In genomic region chr2:37526856-37527255, GRCh38 we compare ENCODE assay signal across 25 cellular contexts.
"Had no signal": no experiment of that assay in that cellular context is flagged by ENCODE, and none has a peak within 500 bp of the region (broad histone marks: within the 10 kb centered on the region; RNA-seq: fewer than 3 reads in every experiment).

No MANE protein-coding gene starts in this region.

- H3K9me3 ChIP-seq: mucosa of descending colon, prostate gland, sigmoid colon, spleen, suprapubic skin, transverse colon, upper lobe of right lung, vagina had no signal

- H3K36me3 Mint-ChIP-seq: mesothelial cell of epicardium; naive thymus-derived CD4-positive, alpha-beta T cell; neural progenitor cell; stimulated activated naive B cell treated with anti-CD40 and anti-IgM and Interleukin-4, amounts not matched to agents 10 μg/mL and 1 μg/mL and 100 μg/mL, for 72 hours had no signal

- H3K4me3 Mint-ChIP-seq: effector memory CD8-positive, alpha-beta T cell; mesothelial cell of epicardium; naive thymus-derived CD4-positive, alpha-beta T cell; nephron; neural progenitor cell; stimulated activated naive B cell treated with anti-CD40 and anti-IgM and Interleukin-4, amounts not matched to agents 10 μg/mL and 1 μg/mL and 100 μg/mL, for 72 hours; stimulated activated naive CD8-positive, alpha-beta T cell treated with anti-CD3 and anti-CD28 coated beads, Interleukin-15, Interleukin-2, amounts not matched to agents 100 ng/mL and 50 ng/mL, for 24 hours had no signal

- H3K4me1 ChIP-seq: neural progenitor cell, prostate gland had no signal

- DNase-seq: cortex of kidney; effector memory CD8-positive, alpha-beta T cell; hypothalamus; kidney; mesenchymal stem cell; mucosa of descending colon; naive thymus-derived CD4-positive, alpha-beta T cell; nucleus accumbens; right cardiac atrium; sigmoid colon; spleen; stimulated activated CD4-positive, alpha-beta T cell treated with anti-CD3 and anti-CD28 coated beads, Interleukin-2, amount 100 ng/mL, for 48 hours; stimulated activated naive B cell treated with anti-CD40 and anti-IgM and Interleukin-4, amounts not matched to agents 10 μg/mL and 1 μg/mL and 100 μg/mL, for 72 hours; transverse colon; upper lobe of right lung had no signal

- FAIRE-seq: frontal cortex, kidney had no signal

- H3K9ac ChIP-seq: neural progenitor cell had no signal

- H3K9me3 Mint-ChIP-seq: effector memory CD8-positive, alpha-beta T cell; mesothelial cell of epicardium; naive thymus-derived CD4-positive, alpha-beta T cell; nephron; neural progenitor cell; stimulated activated naive CD8-positive, alpha-beta T cell treated with anti-CD3 and anti-CD28 coated beads, Interleukin-15, Interleukin-2, amounts not matched to agents 100 ng/mL and 50 ng/mL, for 24 hours had no signal

- H3K36me3 ChIP-seq: neural progenitor cell, prostate gland, sigmoid colon, spleen, suprapubic skin, transverse colon, upper lobe of right lung, vagina had no signal

- H3K27me3 ChIP-seq: neural progenitor cell, sigmoid colon, spleen, suprapubic skin, transverse colon, upper lobe of right lung, vagina had no signal

- H3K4me3 ChIP-seq: lung, mucosa of descending colon, neural progenitor cell, prostate gland, sigmoid colon, spleen, suprapubic skin, transverse colon, upper lobe of right lung, vagina had no signal

- H3K27ac ChIP-seq: neural progenitor cell, prostate gland, spleen, suprapubic skin, upper lobe of right lung, vagina had no signal

- ATAC-seq: effector memory CD8-positive, alpha-beta T cell; left lobe of liver; mucosa of descending colon; naive thymus-derived CD4-positive, alpha-beta T cell; right cardiac atrium; upper lobe of right lung had no signal

- H3K4me1 Mint-ChIP-seq: naive thymus-derived CD4-positive, alpha-beta T cell; neural progenitor cell had no signal

- H3K27ac Mint-ChIP-seq: effector memory CD8-positive, alpha-beta T cell; mesothelial cell of epicardium; naive thymus-derived CD4-positive, alpha-beta T cell; nephron; neural progenitor cell; stimulated activated naive B cell treated with anti-CD40 and anti-IgM and Interleukin-4, amounts not matched to agents 10 μg/mL and 1 μg/mL and 100 μg/mL, for 72 hours; stimulated activated naive CD8-positive, alpha-beta T cell treated with anti-CD3 and anti-CD28 coated beads, Interleukin-15, Interleukin-2, amounts not matched to agents 100 ng/mL and 50 ng/mL, for 24 hours had no signal
